Comparison of ENCODE assay signal across 29 cellular contexts in the genomic region with DNA sequence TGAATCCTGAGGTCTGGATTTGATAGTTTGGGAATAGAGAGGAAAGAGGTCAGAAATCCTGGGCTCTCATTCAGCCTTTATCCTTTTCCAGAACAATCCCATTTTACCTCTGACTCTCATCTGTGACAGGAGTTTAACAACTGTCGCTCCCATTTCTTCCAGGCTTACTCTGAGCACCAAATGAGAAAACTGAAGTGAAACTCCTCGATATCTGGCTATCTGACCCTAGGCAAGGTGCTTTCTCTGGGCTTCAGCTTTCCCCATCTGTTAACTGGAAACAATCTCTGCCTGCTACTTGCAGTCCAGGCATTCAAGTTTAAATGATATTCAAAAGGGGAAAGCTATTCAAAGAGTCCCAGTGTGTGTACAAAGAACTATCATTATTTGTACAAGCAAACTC. TPM values are rescaled to one million over a fixed set of nuclear protein-coding genes. Genes with fewer than 3 reads are reported as not detected.
"Had no signal": no experiment of that assay in that cellular context is flagged by ENCODE, and none has a peak within 500 bp of the region (broad histone marks: within the 10 kb centered on the region; RNA-seq: fewer than 3 reads in every experiment).

No MANE protein-coding gene starts in this region.

- H3K9me3 Mint-ChIP-seq: dendritic cell treated with granulocyte-macrophage colony-stimulating factor and Interleukin-4, amounts not matched to agents 40 ng/mL and 50 ng/mL, for 4 days; endodermal cell; naive thymus-derived CD8-positive, alpha-beta T cell; stimulated activated effector memory CD8-positive, alpha-beta T cell treated with anti-CD3 and anti-CD28 coated beads, Interleukin-12 subunit alpha, Interleukin-12 subunit beta, amount 100 ng/mL, for 72 hours had no signal

- H3K36me3 ChIP-seq: esophagus muscularis mucosa, gastroesophageal sphincter, heart left ventricle, ovary, sigmoid colon, stomach, thyroid gland, vagina had no signal

- H3K36me3 Mint-ChIP-seq: naive thymus-derived CD8-positive, alpha-beta T cell; stimulated activated effector memory CD8-positive, alpha-beta T cell treated with anti-CD3 and anti-CD28 coated beads, Interleukin-12 subunit alpha, Interleukin-12 subunit beta, amount 100 ng/mL, for 72 hours had no signal

- H3K27ac ChIP-seq: esophagus muscularis mucosa, foreskin keratinocyte, gastroesophageal sphincter, heart left ventricle, hepatocyte, ovary, psoas muscle, sigmoid colon, stomach, thyroid gland, vagina had no signal

- ATAC-seq: foreskin keratinocyte; gastroesophageal sphincter; heart left ventricle; left lobe of liver; naive thymus-derived CD8-positive, alpha-beta T cell; psoas muscle; right cardiac atrium; stimulated activated effector memory CD8-positive, alpha-beta T cell treated with anti-CD3 and anti-CD28 coated beads, Interleukin-12 subunit alpha, Interleukin-12 subunit beta, amount 100 ng/mL, for 72 hours had no signal

- H3K27ac Mint-ChIP-seq: dendritic cell treated with granulocyte-macrophage colony-stimulating factor and Interleukin-4, amounts not matched to agents 40 ng/mL and 50 ng/mL, for 4 days; endodermal cell; naive thymus-derived CD8-positive, alpha-beta T cell; nephron progenitor cell; stimulated activated effector memory CD8-positive, alpha-beta T cell treated with anti-CD3 and anti-CD28 coated beads, Interleukin-12 subunit alpha, Interleukin-12 subunit beta, amount 100 ng/mL, for 72 hours had no signal

- H3K9me3 ChIP-seq: esophagus muscularis mucosa, gastroesophageal sphincter, heart left ventricle, ovary, psoas muscle, sigmoid colon, stomach, thyroid gland, vagina had no signal

- H3K4me1 ChIP-seq: foreskin keratinocyte, thyroid gland had no signal

- FAIRE-seq: endothelial cell of umbilical vein, kidney had no signal

- H3K4me2 ChIP-seq: hepatocyte had no signal

- H3K4me3 Mint-ChIP-seq: dendritic cell treated with granulocyte-macrophage colony-stimulating factor and Interleukin-4, amounts not matched to agents 40 ng/mL and 50 ng/mL, for 4 days; endodermal cell; naive thymus-derived CD8-positive, alpha-beta T cell; nephron progenitor cell; stimulated activated effector memory CD8-positive, alpha-beta T cell treated with anti-CD3 and anti-CD28 coated beads, Interleukin-12 subunit alpha, Interleukin-12 subunit beta, amount 100 ng/mL, for 72 hours had no signal

- H3K27me3 ChIP-seq: ovary, thyroid gland, vagina had no signal

- H3K79me2 ChIP-seq: hepatocyte had no signal

- DNase-seq: effector CD8-positive, alpha-beta T cell; endodermal cell; foreskin keratinocyte; heart left ventricle; kidney; mesendoderm; naive thymus-derived CD8-positive, alpha-beta T cell; nephron progenitor cell; occipital lobe; ovary; psoas muscle; right cardiac atrium; sigmoid colon; stimulated activated CD4-positive, alpha-beta T cell treated with anti-CD3 and anti-CD28 coated beads, Interleukin-2, amount 100 ng/mL, for 24 hours; stimulated activated CD4-positive, alpha-beta T cell treated with anti-CD3 and anti-CD28 coated beads, Interleukin-4, amount 100 ng/mL, for 24 hours; stimulated activated naive CD4-positive, alpha-beta T cell treated with Interleukin-2 at 50 U/mL for 16 hours; stomach; thyroid gland; trophoblast cell had no signal

- H3K4me3 ChIP-seq: esophagus muscularis mucosa, gastroesophageal sphincter, heart left ventricle, hepatocyte, ovary, psoas muscle, sigmoid colon, stomach, thyroid gland, vagina had no signal

- H2AFZ ChIP-seq: hepatocyte had no signal

RNA-seq across cellular contexts. Expression of a gene that starts 50.1 kb away (rescaled TPM):
- total RNA-seq: endothelial cell of umbilical vein, epithelial cell of proximal tubule, foreskin keratinocyte, lung microvascular endothelial cell had no signal
- polyA plus RNA-seq: endothelial cell of umbilical vein; foreskin keratinocyte; naive thymus-derived CD8-positive, alpha-beta T cell had no signal
